Comparison of ENCODE assay signal across 8 cellular contexts in genomic region chrX:154370882-154371770, GRCh38.
A peak's percentile ranks its signal among the peaks of the same experiment; 100 is the strongest.
DNase-seq lines count a peak whose midpoint lies in the region; ATAC-seq lines count a peak whose summit lies in the region.

No MANE protein-coding gene starts in this region.

- peak overlapping the region; percentile 85 for H3K27ac ChIP-seq in layer of hippocampus (ENCODE audit: low read depth, low read length)

- in situ Hi-C loops in ACHN (cut with HindIII; ENCODE audit: low pct_ligation_motif_present, low pct_unique_long_range_greater_than_20kb, low sequenced_read_pairs) = no loop called here

- ATAC-seq in GM18909 (IDR thresholded peaks at IDR 0.05; ENCODE audit: poor library complexity, unreplicated experiment) (peak; percentile 61), HG03175 (IDR thresholded peaks at IDR 0.05; ENCODE audit: unreplicated experiment) (peak; percentile 68)

- DNase-seq in ACHN = peak; percentile 86
- peak; percentile 83 for DNase-seq in NCI-H345 treated with DMSO at 0.1 percent for 48 hours (lab: John Stamatoyannopoulos, UW; ENCODE audit: unreplicated experiment)
- peak; percentile 84 for DNase-seq in activated CD4-positive, CD25-positive, alpha-beta regulatory T cell treated with anti-CD3 and anti-CD28 coated beads, Interleukin-2, amount 50 U/mL, for 72 hours
- DNase-seq in cerebellar nuclear complex (lab: John Stamatoyannopoulos, UW) = peak; percentile 19 to 67
- peak; percentile 83 to 88 for DNase-seq in stimulated activated CD4-positive, alpha-beta T cell treated with anti-CD3 and anti-CD28 coated beads, Interleukin-1b, Interleukin-23, amount 100 ng/mL, for 1 hour (ENCODE audit: low read depth in 2 of 2)

- H3K27me3 ChIP-seq in layer of hippocampus (ENCODE audit: control insufficient read depth, insufficient read depth, low read length) = no peaks in the 10 kb centered on the region

Comparison
In these comparisons a context has a peak if more than half of its experiments do, and no peak if none do; other contexts are left out.
1. Peak in every context shown above with its lines: DNase-seq, ATAC-seq and H3K27ac ChIP-seq.